Comparison of ENCODE assay signal across 8 cellular contexts in the genomic region with DNA sequence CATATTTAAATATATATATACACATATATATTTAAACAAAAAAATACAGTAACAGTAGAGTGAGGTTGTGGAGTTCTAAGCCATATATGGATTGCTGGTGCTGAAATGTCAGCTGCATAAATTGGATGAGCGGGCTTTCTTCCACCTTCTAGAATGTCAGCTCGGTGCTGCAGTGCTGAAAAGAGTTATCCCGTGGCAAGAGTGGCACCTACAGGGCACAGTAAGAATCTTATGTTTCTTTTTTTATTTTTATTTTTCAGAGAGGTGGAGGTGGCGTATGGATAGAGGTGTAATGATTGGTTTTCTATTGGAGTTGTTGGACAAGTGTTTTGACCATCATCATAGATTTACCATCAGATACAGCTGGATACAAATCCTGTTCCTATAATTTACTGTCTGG.
DNase-seq lines count a peak whose midpoint lies in the region; TF ChIP-seq lines count a peak whose summit lies in the region.

No MANE protein-coding gene starts in this region.

- intact Hi-C loops in stomach (cut with DNase I; ENCODE audit: low total_unique reads): loop anchor here (5.0 kb wide), 2 partner anchors 159 to 174 kb away; no protein-coding TSS in a partner anchor

- H3K27ac ChIP-seq in HEK293 (ENCODE audit: extremely low read depth, low read depth, low read length) (no peak overlapping the region), stomach (no peak overlapping the region)

- CTCF ChIA-PET in HEK293 (lab: Yijun Ruan, JAX): interaction anchor here (0.5 to 7.4 kb wide), 35 partner anchors 9 to 1397 kb away, joined by 3 to 324 read pairs (median 4); no protein-coding TSS in a partner anchor

- no peak overlapping the region for H3K4me3 ChIP-seq in HEK293 (ENCODE audit: low read depth, low read length)
- no peak overlapping the region for H3K4me3 ChIP-seq in astrocyte of the spinal cord (ENCODE audit: low read depth, low read length)
- no peak overlapping the region for H3K4me3 ChIP-seq in stomach

- no peaks in the 10 kb centered on the region for H3K27me3 ChIP-seq in stomach

- no peaks in the 10 kb centered on the region for H3K36me3 ChIP-seq in HEK293 (ENCODE audit: control insufficient read depth in 2 of 2, insufficient read depth in 1 of 2, low read length in 2 of 2)
- H3K36me3 ChIP-seq in stomach: no peaks in the 10 kb centered on the region

- H3K9me3 ChIP-seq in HEK293 (ENCODE audit: control insufficient read depth, insufficient read depth, low read depth, low read length) (no peaks in the 10 kb centered on the region), stomach (no peaks in the 10 kb centered on the region)

- no peak for TF ChIP-seq POLR2A in stomach (IDR thresholded peaks at IDR 0.05)

- TF ChIP-seq CTCF in HEK293 (tag by site-specific recombination; IDR thresholded peaks at IDR 0.05): peak; percentile 58; the same call in 1 of the 2 replicates
- TF ChIP-seq CTCF in astrocyte of the spinal cord (IDR thresholded peaks at IDR 0.05; ENCODE audit: low read depth, low read length): peak; percentile 39
- peak in 5 of 7 experiments; percentile 21 to 79 (median 49) for TF ChIP-seq CTCF in stomach (IDR thresholded peaks at IDR 0.05)

- POLR2A ChIA-PET in HEK293 (lab: Yijun Ruan, JAX): interaction anchor here (0.6 kb wide), 1 partner anchor 173 kb away, joined by 7 read pairs; no protein-coding TSS in a partner anchor

- WGBS in stomach, 5 donors: 7 to 16% (median 11%) methylated on average over 4 of the region's 4 CpGs

- DNase-seq in COLO668 (lab: John Stamatoyannopoulos, UW; ENCODE audit: unreplicated experiment): peak; percentile 50
- DNase-seq in NCI-H510A (lab: John Stamatoyannopoulos, UW): peak; percentile 46
- DNase-seq in astrocyte of the spinal cord (ENCODE audit: low read depth, low spot score): peak; percentile 65
- peak; percentile 53 for DNase-seq in islet precursor cell
- peak; percentile 60 for DNase-seq in stomach
- DNase-seq in activated naive CD4-positive, alpha-beta T cell treated with Interleukin-2 at 50 U/mL for 16 hours: no peak
- DNase-seq in OCI-M2 (lab: John Stamatoyannopoulos, UW; ENCODE audit: unreplicated experiment): no peak

- TF ChIP-seq EP300 in stomach (IDR thresholded peaks at IDR 0.05): no peak

- in situ Hi-C loops in astrocyte of the spinal cord (cut with HindIII; ENCODE audit: low sequenced_read_pairs): no loop called here

- H3K4me1 ChIP-seq in HEK293 (ENCODE audit: control insufficient read depth, insufficient read depth, low read length) (no peaks in the 10 kb centered on the region), stomach (peaks cover 0 to 26% (median 7%) of the 10 kb centered on the region in 4 donors)

TF ChIP-seq in HEK293, 187 proteins besides CTCF, POLR2A, EP300 and RAD21:
- no peak for TF ChIP-seq ZNF335 (tag by site-specific recombination; conservative IDR thresholded peaks at IDR 0.05)
- peak; percentile 80 for TF ChIP-seq ZNF654 (tag by site-specific recombination; IDR thresholded peaks at IDR 0.05; ENCODE audit: low read depth)
- no peak for TF ChIP-seq GLI2 (tag by site-specific recombination; IDR thresholded peaks at IDR 0.05; ENCODE audit: borderline replicate concordance, low read depth)
- TF ChIP-seq ZNF2 (tag by site-specific recombination; IDR thresholded peaks at IDR 0.05): 0 out of 2 replicates have a peak, but pooled peaks have one; percentile 31

Comparison
In these comparisons a context has a peak if more than half of its experiments do, and no peak if none do; other contexts are left out.
1. DNase-seq: peak in COLO668 (single experiment), NCI-H510A (single experiment), astrocyte of the spinal cord (single experiment), islet precursor cell (single experiment) and stomach (single experiment); none in activated naive CD4-positive, alpha-beta T cell treated with Interleukin-2 at 50 U/mL for 16 hours (single experiment) and OCI-M2 (single experiment).
2. Peak in every context shown above with its lines, with median percentiles within 50 percentile points of each other: CTCF ChIP-seq.